ENCODE assay signal across 15 cellular contexts in genomic region chr11:18368236-18368635, GRCh38. TPM values are rescaled to one million over a fixed set of nuclear protein-coding genes. Genes with fewer than 3 reads are reported as not detected.
DNase-seq lines count a peak whose midpoint lies in the region; ATAC-seq, FAIRE-seq and TF ChIP-seq lines count a peak whose summit lies in the region.
"Had no signal": no experiment of that assay in that cellular context is flagged by ENCODE, and none has a peak within 500 bp of the region (broad histone marks: within the 10 kb centered on the region; RNA-seq: fewer than 3 reads in every experiment).

No MANE protein-coding gene starts in this region.

- DNase-seq in AG08396 (ENCODE audit: low spot score) (peak; percentile 31), H54 (ENCODE audit: insufficient read length, low spot score) (peak; percentile 30), astrocyte (ENCODE audit: low read depth) (peak; percentile 64), memory B cell (ENCODE audit: low spot score in 2 of 2) (no peak), OCI-M1 (lab: John Stamatoyannopoulos, UW) (no peak), transverse colon (no peak), AML-193 (lab: John Stamatoyannopoulos, UW) (no peak)
- DNase-seq in stimulated activated CD4-positive, alpha-beta T cell treated with anti-CD3 and anti-CD28 coated beads, Interleukin-2, amount 100 ng/mL, for 48 hours, result no peak
- DNase-seq: activated CD4-positive, alpha-beta T cell treated with anti-CD3 and anti-CD28 coated beads, Interleukin-2, amount 10 ng/mL, durations not matched to agents 7 days and 5 days; H9; mesendoderm; stimulated activated naive CD8-positive, alpha-beta T cell treated with anti-CD3 and anti-CD28 coated beads, Interleukin-15, amount 100 ng/mL, for 72 hours had no signal

- H3K36me3 Mint-ChIP-seq in astrocyte (ENCODE audit: low read depth, unreplicated experiment), result peaks cover 2% of the 10 kb centered on the region
- H3K36me3 Mint-ChIP-seq in memory B cell, result peaks cover 15% of the 10 kb centered on the region

- WGBS in transverse colon (ENCODE audit: low coverage in 1 of 2), 2 donors, result 55 to 71% methylated on average over 2 of the region's 2 CpGs

- in situ Hi-C loops in transverse colon (cut with MboI; ENCODE audit: low pct_ligation_motif_present in 1 of 4, low pct_unique_long_range_greater_than_20kb in 1 of 4, low sequenced_read_pairs in 3 of 4), result no loop called here

- H4K20me1 ChIP-seq in astrocyte (ENCODE audit: insufficient read depth, low read length), result no peaks in the 10 kb centered on the region

- H3K36me3 ChIP-seq in astrocyte (ENCODE audit: insufficient read depth, low read length), result peaks cover 23% of the 10 kb centered on the region
- peaks cover 0 to 36% (median 18%) of the 10 kb centered on the region in 4 donors for H3K36me3 ChIP-seq in transverse colon

- H3K4me3 Mint-ChIP-seq in astrocyte (ENCODE audit: unreplicated experiment) (no peak overlapping the region), memory B cell (no peak overlapping the region)
- H3K4me3 Mint-ChIP-seq: activated CD4-positive, alpha-beta T cell treated with anti-CD3 and anti-CD28 coated beads, Interleukin-2, amount 10 ng/mL, durations not matched to agents 7 days and 5 days; H9; stimulated activated naive CD8-positive, alpha-beta T cell treated with anti-CD3 and anti-CD28 coated beads, Interleukin-15, amount 100 ng/mL, for 72 hours had no signal

- no peaks in the 10 kb centered on the region for H3K27me3 Mint-ChIP-seq in astrocyte (ENCODE audit: low read depth, unreplicated experiment)
- H3K27me3 Mint-ChIP-seq in memory B cell, result no peaks in the 10 kb centered on the region
- H3K27me3 Mint-ChIP-seq: activated CD4-positive, alpha-beta T cell treated with anti-CD3 and anti-CD28 coated beads, Interleukin-2, amount 10 ng/mL, durations not matched to agents 7 days and 5 days; stimulated activated naive CD8-positive, alpha-beta T cell treated with anti-CD3 and anti-CD28 coated beads, Interleukin-15, amount 100 ng/mL, for 72 hours had no signal

- no peak for TF ChIP-seq CTCF in astrocyte (IDR thresholded peaks at IDR 0.05; ENCODE audit: insufficient read depth, low read depth, low read length)
- no peak for TF ChIP-seq CTCF in transverse colon (IDR thresholded peaks at IDR 0.05)

- H3K4me2 ChIP-seq in astrocyte (ENCODE audit: low read length), result peak overlapping the region; percentile 20

- ATAC-seq in memory B cell (ENCODE audit: low read depth), result no peak
- ATAC-seq: esophagus mucosa; stimulated activated naive CD8-positive, alpha-beta T cell treated with anti-CD3 and anti-CD28 coated beads, Interleukin-15, amount 100 ng/mL, for 72 hours had no signal

- H3K9ac ChIP-seq in astrocyte (ENCODE audit: low read length), result no peak overlapping the region
- H3K9ac ChIP-seq: parathyroid adenoma had no signal

- H3K4me1 ChIP-seq in astrocyte (ENCODE audit: insufficient read depth, low read length) (peaks cover 6% of the 10 kb centered on the region), transverse colon (no peaks in the 10 kb centered on the region)
- H3K4me1 ChIP-seq: parathyroid adenoma had no signal

- H3K9me3 ChIP-seq in astrocyte (ENCODE audit: insufficient read depth, low read depth, low read length) (no peaks in the 10 kb centered on the region), transverse colon (no peaks in the 10 kb centered on the region)

- intact Hi-C loops in transverse colon (cut with DNase I; ENCODE audit: low total_unique reads), result no loop called here

- peak overlapping the region; percentile 29 for H3K27ac ChIP-seq in astrocyte (ENCODE audit: low read depth, low read length)
- H3K27ac ChIP-seq in transverse colon, result no peak overlapping the region
- H3K27ac ChIP-seq: parathyroid adenoma had no signal

- H3K27me3 ChIP-seq in astrocyte (ENCODE audit: insufficient read depth, low read length) (no peaks in the 10 kb centered on the region), transverse colon (no peaks in the 10 kb centered on the region)

- no peak overlapping the region for H2AFZ ChIP-seq in astrocyte (ENCODE audit: low read depth, low read length)
- H2AFZ ChIP-seq: parathyroid adenoma had no signal

- no peaks in the 10 kb centered on the region for H3K79me2 ChIP-seq in astrocyte (ENCODE audit: insufficient read depth, low read length)
- H3K79me2 ChIP-seq: parathyroid adenoma had no signal

- no peak for TF ChIP-seq EP300 in transverse colon (IDR thresholded peaks at IDR 0.05; ENCODE audit: low read depth)

- H3K4me1 Mint-ChIP-seq in astrocyte (ENCODE audit: low read depth, unreplicated experiment) (peaks cover 19% of the 10 kb centered on the region), memory B cell (no peaks in the 10 kb centered on the region)
- H3K4me1 Mint-ChIP-seq: H9; stimulated activated naive CD8-positive, alpha-beta T cell treated with anti-CD3 and anti-CD28 coated beads, Interleukin-15, amount 100 ng/mL, for 72 hours had no signal

- peak; percentile 88 for FAIRE-seq in H54 (lab: Jason Lieb, UNC)
- peak; percentile 68 for FAIRE-seq in astrocyte (lab: Jason Lieb, UNC)

- H3K9me3 Mint-ChIP-seq in astrocyte (ENCODE audit: unreplicated experiment) (no peaks in the 10 kb centered on the region), memory B cell (no peaks in the 10 kb centered on the region)
- H3K9me3 Mint-ChIP-seq: activated CD4-positive, alpha-beta T cell treated with anti-CD3 and anti-CD28 coated beads, Interleukin-2, amount 10 ng/mL, durations not matched to agents 7 days and 5 days; activated T-helper 2 cell treated with anti-CD3 and anti-CD28 coated beads, Interferon-gamma antibody, Interleukin-2, Interleukin-4, amounts not matched to agents 10 μg/mL and 5 μg/mL and 100 μg/mL, durations not matched to agents 14 hours and 24 hours and 36 hours; H9; stimulated activated naive CD8-positive, alpha-beta T cell treated with anti-CD3 and anti-CD28 coated beads, Interleukin-15, amount 100 ng/mL, for 72 hours had no signal

- TF ChIP-seq POLR2A in H54 (IDR thresholded peaks at IDR 0.05; ENCODE audit: low read depth, low read length), result no peak
- no peak for TF ChIP-seq POLR2A in transverse colon (IDR thresholded peaks at IDR 0.05)

- H3K4me3 ChIP-seq in astrocyte (ENCODE audit: insufficient read depth, low read depth, low read length), result no peak overlapping the region
- no peak overlapping the region for H3K4me3 ChIP-seq in transverse colon

- H3K27ac Mint-ChIP-seq in astrocyte (ENCODE audit: unreplicated experiment), result peak overlapping the region; percentile 43
- H3K27ac Mint-ChIP-seq in memory B cell, result peak overlapping the region; percentile 0
- H3K27ac Mint-ChIP-seq: activated CD4-positive, alpha-beta T cell treated with anti-CD3 and anti-CD28 coated beads, Interleukin-2, amount 10 ng/mL, durations not matched to agents 7 days and 5 days; activated T-helper 2 cell treated with anti-CD3 and anti-CD28 coated beads, Interferon-gamma antibody, Interleukin-2, Interleukin-4, amounts not matched to agents 10 μg/mL and 5 μg/mL and 100 μg/mL, durations not matched to agents 14 hours and 24 hours and 36 hours; H9 had no signal

RNA-seq across cellular contexts. Expression of gene LDHA, which starts 26.1 kb away (rescaled TPM):
- total RNA-seq in astrocyte, result 852 and 929 TPM in 2 replicates
- total RNA-seq in transverse colon, result 100 to 1,000 TPM; 292 to 386 (median 318) TPM

RNA-seq across cellular contexts. Expression of gene LDHC, which starts 43.9 kb away (rescaled TPM):
- total RNA-seq in astrocyte (not detected in 2 replicates), transverse colon (not detected)
- total RNA-seq: activated CD4-positive, alpha-beta T cell treated with anti-CD3 and anti-CD28 coated beads, Interleukin-2, amount 10 ng/mL, durations not matched to agents 7 days and 5 days; activated T-helper 2 cell treated with anti-CD3 and anti-CD28 coated beads, Interferon-gamma antibody, Interleukin-2, Interleukin-4, amounts not matched to agents 10 μg/mL and 5 μg/mL and 100 μg/mL, durations not matched to agents 14 hours and 24 hours and 36 hours; esophagus mucosa had no signal

RNA-seq across cellular contexts. Expression of gene GTF2H1, which starts 45.9 kb away (rescaled TPM):
- 41.5 and 47.8 TPM in 2 replicates for total RNA-seq in astrocyte
- total RNA-seq in transverse colon, result 100 to 1,000 TPM in 1 of 4 donors, 10 to 100 TPM in 3; 46.6 to 147 (median 60.0) TPM

RNA-seq across cellular contexts. Expression of gene HPS5, which starts 46.3 kb away (rescaled TPM):
- total RNA-seq in astrocyte, result 22.6 and 28.0 TPM in 2 replicates
- total RNA-seq in transverse colon, result 10 to 100 TPM in 3 of 4 donors, 1 to 10 TPM in 1; 3.0 to 18.9 (median 14.2) TPM

Comparison
In these comparisons a context has a peak if more than half of its experiments do, and no peak if none do; other contexts are left out.
1. DNase-seq: peak in AG08396 (single experiment), H54 (single experiment) and astrocyte (single experiment); none in memory B cell (0 of 2), OCI-M1 (single experiment), transverse colon (single experiment), AML-193 (0 of 2) and stimulated activated CD4-positive, alpha-beta T cell treated with anti-CD3 and anti-CD28 coated beads, Interleukin-2, amount 100 ng/mL, for 48 hours (0 of 2).